ENCODE assay signal across 8 cellular contexts in genomic region chr19:9431475-9431874, GRCh38. TPM values are rescaled to one million over a fixed set of nuclear protein-coding genes. Genes with fewer than 3 reads are reported as not detected.
DNase-seq lines count a peak whose midpoint lies in the region; FAIRE-seq and TF ChIP-seq lines count a peak whose summit lies in the region.

No MANE protein-coding gene starts in this region.

- FAIRE-seq in GM12891 (lab: Jason Lieb, UNC): peak; percentile 48

- TF ChIP-seq POLR2A in GM12891 (IDR thresholded peaks at IDR 0.05; ENCODE audit: low read depth, low read length): no peak
- no peak for TF ChIP-seq POLR2A in erythroblast (IDR thresholded peaks at IDR 0.05; ENCODE audit: low read length)

- DNase-seq in AG09319 (ENCODE audit: extremely low read depth, low read depth) (no peak), GM12891 (ENCODE audit: insufficient read length, low spot score) (no peak), T-helper 2 cell (peak in 3 of 5 experiments; percentile 15 to 39 (median 34)), erythroblast (lab: John Stamatoyannopoulos, UW) (peak; percentile 54 to 75), LoVo (ENCODE audit: low spot score) (no peak), T1000 (lab: John Stamatoyannopoulos, UW) (no peak), NOMO-1 treated with dmso at 0.1 percent for 144 hours (lab: John Stamatoyannopoulos, UW; ENCODE audit: unreplicated experiment) (no peak)
- peak in 2 of 3 donors; percentile 15 to 29 for DNase-seq in stimulated activated CD4-positive, alpha-beta T cell treated with anti-CD3 and anti-CD28 coated beads, Interleukin-12 subunit alpha, Interleukin-12 subunit beta, amount 100 ng/mL, for 48 hours (ENCODE audit: low read depth in 2 of 3, low spot score in 1 of 3)

- TF ChIP-seq CTCF in AG09319 (IDR thresholded peaks at IDR 0.05; ENCODE audit: low read depth, low read length): peak; percentile 50

TF ChIP-seq in GM12891, 5 proteins besides CTCF, POLR2A, EP300 and RAD21:
- TF ChIP-seq TAF1 (IDR thresholded peaks at IDR 0.05; ENCODE audit: low read depth, low read length): no peak
- TF ChIP-seq POLR2AphosphoS5 (IDR thresholded peaks at IDR 0.05; ENCODE audit: low read depth, low read length): no peak
- no peak for TF ChIP-seq POU2F2 (IDR thresholded peaks at IDR 0.05; ENCODE audit: low read depth, low read length)
- TF ChIP-seq PAX5 (IDR thresholded peaks at IDR 0.05; ENCODE audit: insufficient read depth, low read length, severe bottlenecking): no peak
- TF ChIP-seq SPI1 (IDR thresholded peaks at IDR 0.05; ENCODE audit: low read depth, low read length): no peak

RNA-seq across cellular contexts. Expression of gene ZNF266, which starts 3.9 kb away (rescaled TPM):
- polyA plus RNA-seq in GM12891 (2012; ENCODE audit: low read depth, missing spikeins): 18.6 TPM

Comparison
In these comparisons a context has a peak if more than half of its experiments do, and no peak if none do; other contexts are left out.
1. DNase-seq: peak in T-helper 2 cell (3 of 5), erythroblast (2 of 2) and stimulated activated CD4-positive, alpha-beta T cell treated with anti-CD3 and anti-CD28 coated beads, Interleukin-12 subunit alpha, Interleukin-12 subunit beta, amount 100 ng/mL, for 48 hours (2 of 3); none in AG09319 (single experiment), GM12891 (single experiment), LoVo (single experiment), T1000 (single experiment) and NOMO-1 treated with dmso at 0.1 percent for 144 hours (single experiment).